Comparison of ENCODE assay signal across 35 cellular contexts in genomic region chr2:46708492-46708891, GRCh38.
"Had no signal": no experiment of that assay in that cellular context is flagged by ENCODE, and none has a peak within 500 bp of the region (broad histone marks: within the 10 kb centered on the region; RNA-seq: fewer than 3 reads in every experiment).

No MANE protein-coding gene starts in this region.

- H3K4me2 ChIP-seq: hepatocyte had no signal

- H3K4me3 Mint-ChIP-seq: activated naive CD8-positive, alpha-beta T cell; brain; effector memory CD8-positive, alpha-beta T cell; mesothelial cell of epicardium; nephron progenitor cell; stimulated activated effector memory CD8-positive, alpha-beta T cell treated with anti-CD3 and anti-CD28 coated beads, Interleukin-12 subunit alpha, Interleukin-12 subunit beta, amount 100 ng/mL, for 72 hours; stimulated activated naive CD8-positive, alpha-beta T cell treated with anti-CD3 and anti-CD28 coated beads, Interleukin-15, Interleukin-2, amounts not matched to agents 100 ng/mL and 50 ng/mL, for 24 hours; T-helper 17 cell had no signal

- H2AFZ ChIP-seq: hepatocyte had no signal

- H3K27ac ChIP-seq: cardiac muscle cell, dorsolateral prefrontal cortex, hepatocyte, neutrophil, tibial artery, WERI-Rb-1 had no signal

- H3K36me3 Mint-ChIP-seq: stimulated activated effector memory CD8-positive, alpha-beta T cell treated with anti-CD3 and anti-CD28 coated beads, Interleukin-12 subunit alpha, Interleukin-12 subunit beta, amount 100 ng/mL, for 72 hours had no signal

- H3K27me3 ChIP-seq: adrenal gland, cardiac muscle cell, dorsolateral prefrontal cortex, gastroesophageal sphincter, hepatocyte, neutrophil, ovary, tibial artery had no signal

- H3K27ac Mint-ChIP-seq: activated naive CD8-positive, alpha-beta T cell; brain; effector memory CD8-positive, alpha-beta T cell; mesothelial cell of epicardium; nephron progenitor cell; progenitor cell of endocrine pancreas; stimulated activated effector memory CD8-positive, alpha-beta T cell treated with anti-CD3 and anti-CD28 coated beads, Interleukin-12 subunit alpha, Interleukin-12 subunit beta, amount 100 ng/mL, for 72 hours; stimulated activated naive CD8-positive, alpha-beta T cell treated with anti-CD3 and anti-CD28 coated beads, Interleukin-15, Interleukin-2, amounts not matched to agents 100 ng/mL and 50 ng/mL, for 24 hours; T-helper 17 cell had no signal

- H3K27me3 Mint-ChIP-seq: activated naive CD8-positive, alpha-beta T cell; brain; effector memory CD8-positive, alpha-beta T cell; naive B cell; progenitor cell of endocrine pancreas; stimulated activated naive CD8-positive, alpha-beta T cell treated with anti-CD3 and anti-CD28 coated beads, Interleukin-15, Interleukin-2, amounts not matched to agents 100 ng/mL and 50 ng/mL, for 24 hours; T-helper 17 cell had no signal

- H3K9me3 ChIP-seq: neutrophil, ovary had no signal

- H3K36me3 ChIP-seq: adrenal gland, cardiac muscle cell, gastroesophageal sphincter, neutrophil, ovary, tibial artery, WERI-Rb-1 had no signal

- H3K4me3 ChIP-seq: adrenal gland, cardiac muscle cell, coronary artery, dorsolateral prefrontal cortex, gastroesophageal sphincter, hepatocyte, ovary, tibial artery had no signal

- ATAC-seq: activated CD4-positive, CD25-positive, alpha-beta regulatory T cell treated with anti-CD3 and anti-CD28 coated beads, Interleukin-2, amount 50 U/mL, for 24 hours; effector memory CD8-positive, alpha-beta T cell; gastroesophageal sphincter; left cardiac atrium; sciatic nerve; stimulated activated effector memory CD8-positive, alpha-beta T cell treated with anti-CD3 and anti-CD28 coated beads, Interleukin-12 subunit alpha, Interleukin-12 subunit beta, amount 100 ng/mL, for 72 hours; T-helper 17 cell had no signal

- DNase-seq: activated CD4-positive, alpha-beta T cell treated with anti-CD3 and anti-CD28 coated beads for 48 hours; activated CD4-positive, alpha-beta T cell treated with anti-CD3 and anti-CD28 coated beads, Interleukin-2, amount 50 U/mL, for 48 hours; activated CD8-positive, alpha-beta memory T cell treated with anti-CD3 and anti-CD28 coated beads for 24 hours; activated effector memory CD4-positive, alpha-beta T cell treated with Interleukin-2 at 50 U/mL for 16 hours; activated naive CD4-positive, alpha-beta T cell treated with Interleukin-2 at 50 U/mL for 16 hours; aorta; dorsolateral prefrontal cortex; effector memory CD8-positive, alpha-beta T cell; islet precursor cell; left cardiac atrium; naive B cell; nephron progenitor cell; ovary; small intestine; stimulated activated CD4-positive, alpha-beta T cell treated with anti-CD3 and anti-CD28 coated beads, Interleukin-4, amount 100 ng/mL, for 24 hours; substantia nigra; T-helper 17 cell; T1000; tibial artery; WERI-Rb-1 had no signal

- FAIRE-seq: endothelial cell of umbilical vein, small intestine had no signal
